9 cellular contexts compared by ENCODE assay signal in the genomic region with DNA sequence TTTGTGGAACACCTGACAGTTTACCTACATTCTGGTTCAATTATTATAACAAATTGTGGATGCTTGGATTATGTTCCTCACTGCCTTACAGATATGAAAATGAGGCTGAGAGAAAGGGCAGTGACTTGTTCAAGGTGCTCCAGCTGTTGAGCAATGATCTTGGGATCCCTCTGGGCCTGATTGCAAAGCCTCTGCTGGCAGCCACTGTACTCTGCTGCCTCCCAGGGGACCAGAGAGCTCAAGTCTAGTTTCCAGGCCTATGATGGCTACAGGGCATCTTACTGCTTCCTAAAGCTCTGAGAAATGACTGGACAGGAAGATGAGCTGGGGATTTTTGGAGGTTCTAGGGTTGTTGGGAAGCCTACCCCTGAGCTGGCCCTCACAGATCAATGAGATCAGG. TPM values are rescaled to one million over a fixed set of nuclear protein-coding genes. Genes with fewer than 3 reads are reported as not detected.
DNase-seq lines count a peak whose midpoint lies in the region; ATAC-seq and TF ChIP-seq lines count a peak whose summit lies in the region.
"Had no signal": no experiment of that assay in that cellular context is flagged by ENCODE, and none has a peak within 500 bp of the region (broad histone marks: within the 10 kb centered on the region; RNA-seq: fewer than 3 reads in every experiment).

No MANE protein-coding gene starts in this region.

- H3K9me3 Mint-ChIP-seq in GM23338 = no peaks in the 10 kb centered on the region
- H3K9me3 Mint-ChIP-seq: activated B cell treated with CpG ODN at 0.5 μM for 24 hours had no signal

- H3K9me3 ChIP-seq in mammary epithelial cell (replicated peaks; ENCODE audit: insufficient read depth, low read length) (no peaks in the 10 kb centered on the region), suprapubic skin (no peaks in the 10 kb centered on the region), right atrium auricular region (no peaks in the 10 kb centered on the region)

- intact Hi-C loops in mammary epithelial cell (cut with micrococcal nuclease) = loop anchor here (1.0 to 10.0 kb wide), 10 partner anchors 104 to 1179 kb away; partner anchors contain the start of genes CEP152 and FGF7

- in situ Hi-C loops in mammary epithelial cell (cut with MboI; ENCODE audit: low sequenced_read_pairs in 2 of 2) = loop anchor here in 1 of 2 donors (25.0 kb wide), 1 partner anchor 604 kb away; no protein-coding TSS in a partner anchor

- peak; percentile 7; the same call in 2 of the 3 replicates for ATAC-seq in GM23338

- no TSS peak for BruUV-seq in mammary epithelial cell (replicated peaks; lab: Mats Ljungman, UMichigan)

- H3K4me3 ChIP-seq in GM23338 = no peak overlapping the region
- no peak overlapping the region for H3K4me3 ChIP-seq in mammary epithelial cell (replicated peaks in 1 of 3; ENCODE audit: insufficient read depth in 1 of 3, low read depth in 2 of 3, low read length in 3 of 3)
- H3K4me3 ChIP-seq in suprapubic skin = no peak overlapping the region
- no peak overlapping the region for H3K4me3 ChIP-seq in right atrium auricular region

- no peak for TF ChIP-seq EP300 in suprapubic skin (IDR thresholded peaks at IDR 0.05)

- H3K36me3 ChIP-seq in GM23338 (ENCODE audit: insufficient read depth) (no peaks in the 10 kb centered on the region), mammary epithelial cell (ENCODE audit: insufficient read depth, low read length) (no peaks in the 10 kb centered on the region), suprapubic skin (no peaks in the 10 kb centered on the region), right atrium auricular region (no peaks in the 10 kb centered on the region)

- no peak for TF ChIP-seq POLR2A in suprapubic skin (IDR thresholded peaks at IDR 0.05)

- no peak overlapping the region for H3K27ac Mint-ChIP-seq in GM23338
- H3K27ac Mint-ChIP-seq: activated B cell treated with CpG ODN at 0.5 μM for 24 hours had no signal

- DNase-seq in DMS53 (lab: John Stamatoyannopoulos, UW) = peak; percentile 30
- DNase-seq in DMS53 treated with DMSO at 0.1 percent for 48 hours (lab: John Stamatoyannopoulos, UW; ENCODE audit: unreplicated experiment) = no peak
- no peak for DNase-seq in GM23338 (ENCODE audit: low spot score)
- DNase-seq in M059J (ENCODE audit: low read depth) = peak; percentile 73
- peak; percentile 86 for DNase-seq in mammary epithelial cell
- no peak for DNase-seq in suprapubic skin (ENCODE audit: low spot score in 2 of 2)
- DNase-seq in right atrium auricular region (ENCODE audit: low spot score) = no peak
- DNase-seq in NCI-H510A treated with DMSO at 0.1 percent for 48 hours (lab: John Stamatoyannopoulos, UW) = no peak
- DNase-seq: activated B cell treated with CpG ODN at 0.5 μM for 24 hours had no signal

- no peak overlapping the region for H3K27ac ChIP-seq in GM23338 (ENCODE audit: low read depth)
- no peak overlapping the region for H3K27ac ChIP-seq in mammary epithelial cell (ENCODE audit: insufficient read depth, low read depth, low read length)
- no peak overlapping the region for H3K27ac ChIP-seq in suprapubic skin
- H3K27ac ChIP-seq in right atrium auricular region = no peak overlapping the region

- dilution Hi-C loops in mammary epithelial cell (cut with HindIII; ENCODE audit: low sequenced_read_pairs) = no loop called here

- H3K4me2 ChIP-seq in GM23338 (no peak overlapping the region), mammary epithelial cell (ENCODE audit: insufficient read depth, low read depth, low read length) (no peak overlapping the region)

- H4K20me1 ChIP-seq in GM23338 (replicated peaks; ENCODE audit: insufficient read depth) (no peaks in the 10 kb centered on the region), mammary epithelial cell (ENCODE audit: insufficient read depth, low read length) (no peaks in the 10 kb centered on the region)

- H3K4me1 ChIP-seq in GM23338 (ENCODE audit: insufficient read depth) = peaks cover 6% of the 10 kb centered on the region; the same call in 1 of the 2 replicates
- peaks cover 44% of the 10 kb centered on the region for H3K4me1 ChIP-seq in mammary epithelial cell (ENCODE audit: insufficient read depth, low read length)
- peaks cover 20% of the 10 kb centered on the region for H3K4me1 ChIP-seq in suprapubic skin
- H3K4me1 ChIP-seq in right atrium auricular region = peaks cover 0 to 26% of the 10 kb centered on the region in 2 donors

- no peaks in the 10 kb centered on the region for H3K36me3 Mint-ChIP-seq in GM23338 (ENCODE audit: low read depth)

- H3K4me1 Mint-ChIP-seq in GM23338 = peaks cover 12% of the 10 kb centered on the region; the same call in 2 of the 3 replicates

- no peaks in the 10 kb centered on the region for H3F3A ChIP-seq in GM23338 (replicated peaks; ENCODE audit: low read depth)

- H2AFZ ChIP-seq in GM23338 = no peak overlapping the region
- H2AFZ ChIP-seq in mammary epithelial cell (ENCODE audit: low read depth, low read length) = no peak overlapping the region

- no peak overlapping the region for H3K9ac ChIP-seq in mammary epithelial cell (ENCODE audit: insufficient read depth, low read length)

- no peak overlapping the region for H3K4me3 Mint-ChIP-seq in GM23338
- H3K4me3 Mint-ChIP-seq: activated B cell treated with CpG ODN at 0.5 μM for 24 hours had no signal

- peaks cover 27% of the 10 kb centered on the region for H3K27me3 Mint-ChIP-seq in GM23338 (ENCODE audit: insufficient read depth, low read depth, poor library complexity)

- H3K27me3 ChIP-seq in GM23338 (ENCODE audit: insufficient read depth) (peaks cover 25% of the 10 kb centered on the region), mammary epithelial cell (ENCODE audit: insufficient read depth, low read length) (no peaks in the 10 kb centered on the region), suprapubic skin (no peaks in the 10 kb centered on the region), right atrium auricular region (no peaks in the 10 kb centered on the region)

- H3K79me2 ChIP-seq in GM23338 (replicated peaks; ENCODE audit: insufficient read depth) = no peaks in the 10 kb centered on the region
- H3K79me2 ChIP-seq in mammary epithelial cell (ENCODE audit: insufficient read depth, low read length) = peaks cover 12% of the 10 kb centered on the region

- no peaks in the 10 kb centered on the region for H3K9me2 ChIP-seq in GM23338 (ENCODE audit: insufficient read depth)

- peak; percentile 20 to 56; a peak in 3 of 4 replicates for TF ChIP-seq CTCF in GM23338 (conservative IDR thresholded peaks at IDR 0.05; ENCODE audit: low read depth in 2 of 2)
- peak; percentile 69 to 95 for TF ChIP-seq CTCF in mammary epithelial cell (conservative IDR thresholded peaks at IDR 0.05 in 1 of 2, IDR thresholded peaks at IDR 0.05 in 1 of 2; ENCODE audit: extremely low read depth in 1 of 2, insufficient read depth in 1 of 2, low read depth in 1 of 2, low read length in 2 of 2)
- TF ChIP-seq CTCF in suprapubic skin (IDR thresholded peaks at IDR 0.05) = no peak
- TF ChIP-seq CTCF in right atrium auricular region (IDR thresholded peaks at IDR 0.05) = peak in 1 of 2 donors; percentile 12

- CTCF ChIA-PET in mammary epithelial cell (lab: Charles Lee; ENCODE audit: low non-redundant PET) = interaction anchor here (0.5 to 2.2 kb wide), 8 partner anchors 10 to 456 kb away, joined by 3 to 21 read pairs (median 4); partner anchors contain the start of gene EID1

TF ChIP-seq in GM23338, 12 proteins besides CTCF, POLR2A, EP300 and RAD21 (continues in another document):
- no peak for TF ChIP-seq STAT1 (IDR thresholded peaks at IDR 0.05; ENCODE audit: unreplicated experiment)
- no peak for TF ChIP-seq POLR2AphosphoS5 (IDR thresholded peaks at IDR 0.05; ENCODE audit: low read depth)
- TF ChIP-seq JUNB (IDR thresholded peaks at IDR 0.05; ENCODE audit: unreplicated experiment) = no peak
- TF ChIP-seq, protein P1, sequence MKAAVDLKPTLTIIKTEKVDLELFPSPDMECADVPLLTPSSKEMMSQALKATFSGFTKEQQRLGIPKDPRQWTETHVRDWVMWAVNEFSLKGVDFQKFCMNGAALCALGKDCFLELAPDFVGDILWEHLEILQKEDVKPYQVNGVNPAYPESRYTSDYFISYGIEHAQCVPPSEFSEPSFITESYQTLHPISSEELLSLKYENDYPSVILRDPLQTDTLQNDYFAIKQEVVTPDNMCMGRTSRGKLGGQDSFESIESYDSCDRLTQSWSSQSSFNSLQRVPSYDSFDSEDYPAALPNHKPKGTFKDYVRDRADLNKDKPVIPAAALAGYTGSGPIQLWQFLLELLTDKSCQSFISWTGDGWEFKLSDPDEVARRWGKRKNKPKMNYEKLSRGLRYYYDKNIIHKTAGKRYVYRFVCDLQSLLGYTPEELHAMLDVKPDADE (IDR thresholded peaks at IDR 0.05) = no peak
- no peak for TF ChIP-seq EZH2 (IDR thresholded peaks at IDR 0.05; ENCODE audit: low read depth, unreplicated experiment)
- no peak for TF ChIP-seq CREB1 (CRISPR knock-in tag; IDR thresholded peaks at IDR 0.05; ENCODE audit: low read depth)
- TF ChIP-seq ZNF331 (CRISPR knock-in tag; IDR thresholded peaks at IDR 0.05; ENCODE audit: low read depth) = no peak
- no peak for TF ChIP-seq ZNF114 (CRISPR knock-in tag; IDR thresholded peaks at IDR 0.05)
- no peak for TF ChIP-seq NANOG (IDR thresholded peaks at IDR 0.05; ENCODE audit: borderline replicate concordance)
- TF ChIP-seq EZH2phosphoT487 (IDR thresholded peaks at IDR 0.05; ENCODE audit: unreplicated experiment) = no peak

RNA-seq across cellular contexts. Expression of gene SHC4, which starts 2.3 kb away (rescaled TPM):
- total RNA-seq in GM23338 (2014; rRNA removed; shearing (Covaris generic)) = 0.21 and 0.31 TPM in 2 replicates
- 0.32 and 0.38 TPM in 2 replicates for polyA plus RNA-seq in GM23338 (2016; fragmentation: Nextera tagmentation; extraction: Ambion mirVana)
- 1.0 and 1.5 TPM in 2 replicates for total RNA-seq in M059J (2014; rRNA removed; shearing (Covaris generic))
- total RNA-seq in mammary epithelial cell = 10 to 100 TPM in 1 of 2 donors, 1 to 10 TPM in 1; 5.5 to 23.8 TPM
- polyA plus RNA-seq in mammary epithelial cell = 3.0 TPM
- 1.9 TPM for polyA minus RNA-seq in mammary epithelial cell
- 1 to 10 TPM; 1.4 to 2.5 (median 1.6) TPM for total RNA-seq in suprapubic skin
- 1 to 10 TPM; 4.9 to 5.3 TPM for total RNA-seq in right atrium auricular region
- total RNA-seq: activated B cell treated with CpG ODN at 0.5 μM for 24 hours had no signal

Comparison
In these comparisons a context has a peak if more than half of its experiments do, and no peak if none do; other contexts are left out.
1. DNase-seq: peak in DMS53 (single experiment), M059J (single experiment) and mammary epithelial cell (single experiment); none in DMS53 treated with DMSO at 0.1 percent for 48 hours (single experiment), GM23338 (single experiment), suprapubic skin (0 of 2), right atrium auricular region (single experiment) and NCI-H510A treated with DMSO at 0.1 percent for 48 hours (single experiment).
2. CTCF ChIP-seq: peak in GM23338 (2 of 2) and mammary epithelial cell (2 of 2); none in suprapubic skin (0 of 2).